9 cellular contexts compared by ENCODE assay signal in genomic region chr9:27379311-27380236, GRCh38.
DNase-seq lines count a peak whose midpoint lies in the region; ATAC-seq, FAIRE-seq and TF ChIP-seq lines count a peak whose summit lies in the region.
"Had no signal": no experiment of that assay in that cellular context is flagged by ENCODE, and none has a peak within 500 bp of the region (broad histone marks: within the 10 kb centered on the region; RNA-seq: fewer than 3 reads in every experiment).

No MANE protein-coding gene starts in this region.

- H3K36me3 ChIP-seq in OCI-LY7 (ENCODE audit: insufficient read depth, low read length) (no peaks in the 10 kb centered on the region), H7 (replicated peaks; ENCODE audit: control insufficient read depth, insufficient read depth, low read length) (no peaks in the 10 kb centered on the region)

- H3K4me2 ChIP-seq in OCI-LY7 (ENCODE audit: low read length): peak overlapping the region; percentile 22; the same call in 1 of the 2 replicates

- POLR2A ChIA-PET in OCI-LY7 (lab: Charles Lee): interaction anchor here (0.7 to 0.9 kb wide), 2 partner anchors 13 to 184 kb away, joined by 3 to 10 read pairs; no protein-coding TSS in a partner anchor

- no peak for TF ChIP-seq CTCF in OCI-LY7 (conservative IDR thresholded peaks at IDR 0.05; ENCODE audit: low read length)

- H3K27me3 ChIP-seq in H7 (ENCODE audit: control insufficient read depth, insufficient read depth, low read length): no peaks in the 10 kb centered on the region

- H3K9me3 ChIP-seq in OCI-LY7 (ENCODE audit: low read length): no peaks in the 10 kb centered on the region

- no peak overlapping the region for H3K4me3 ChIP-seq in OCI-LY7 (ENCODE audit: low read depth, low read length, poor library complexity, severe bottlenecking)
- H3K4me3 ChIP-seq in H7 (ENCODE audit: insufficient read depth, low read depth, low read length): no peak overlapping the region

- H3K27ac ChIP-seq in OCI-LY7 (ENCODE audit: low read depth, low read length, poor library complexity, severe bottlenecking): no peak overlapping the region

- no peaks in the 10 kb centered on the region for H4K20me1 ChIP-seq in OCI-LY7 (ENCODE audit: insufficient read depth, low read length)

- no peaks in the 10 kb centered on the region for H3K79me2 ChIP-seq in OCI-LY7 (ENCODE audit: insufficient read depth, low read depth, low read length)

- no peaks in the 10 kb centered on the region for H3K9me2 ChIP-seq in OCI-LY7 (ENCODE audit: insufficient read depth, low read length)

- TF ChIP-seq POLR2A in H54 (IDR thresholded peaks at IDR 0.05; ENCODE audit: low read depth, low read length): no peak

- intact Hi-C loops in OCI-LY7 (cut with micrococcal nuclease; ENCODE audit: unreplicated experiment): no loop called here

- H2AFZ ChIP-seq in OCI-LY7 (ENCODE audit: low read length): no peak overlapping the region

- DNase-seq in OCI-LY7 (ENCODE audit: low spot score) (no peak), mucosa of gallbladder (ENCODE audit: low spot score) (peak; percentile 51), NCI-H1694 treated with DMSO at 0.1 percent for 48 hours (lab: John Stamatoyannopoulos, UW) (no peak), NCI-H187 (lab: John Stamatoyannopoulos, UW) (no peak), H54 (ENCODE audit: insufficient read length, low spot score) (no peak), H7 (no peak)
- DNase-seq: NCI-H2227 treated with DMSO at 0.1 percent for 48 hours had no signal

- H3K4me1 ChIP-seq in OCI-LY7 (ENCODE audit: insufficient read depth, low read length, poor library complexity, severe bottlenecking): peaks cover 54% of the 10 kb centered on the region

- CTCF ChIA-PET in OCI-LY7 (lab: Charles Lee; ENCODE audit: unreplicated experiment): no interaction called here

- no TSS peak for BruUV-seq in OCI-LY7 (replicated peaks; lab: Mats Ljungman, UMichigan)

- ATAC-seq in GM18517 (IDR thresholded peaks at IDR 0.05; ENCODE audit: unreplicated experiment): peak; percentile 20
- peak; percentile 23 for ATAC-seq in GM21528 (IDR thresholded peaks at IDR 0.05; ENCODE audit: low FRiP score, unreplicated experiment)

- FAIRE-seq in H54 (lab: Jason Lieb, UNC): no peak
